Comparison of ENCODE assay signal across 16 cellular contexts in genomic region chr17:58387834-58388233, GRCh38. TPM values are rescaled to one million over a fixed set of nuclear protein-coding genes. Genes with fewer than 3 reads are reported as not detected.
DNase-seq lines count a peak whose midpoint lies in the region; ATAC-seq and TF ChIP-seq lines count a peak whose summit lies in the region.
"Had no signal": no experiment of that assay in that cellular context is flagged by ENCODE, and none has a peak within 500 bp of the region (broad histone marks: within the 10 kb centered on the region; RNA-seq: fewer than 3 reads in every experiment).

No MANE protein-coding gene starts in this region.

- H3K79me2 ChIP-seq in PC-3 (ENCODE audit: low read length): no peaks in the 10 kb centered on the region

- ATAC-seq in PC-3 (peak; percentile 85), left colon (peak; percentile 82), HG02642 (IDR thresholded peaks at IDR 0.05; ENCODE audit: poor library complexity, unreplicated experiment) (no peak)
- ATAC-seq: gastrocnemius medialis, Right ventricle myocardium inferior had no signal

- intact Hi-C loops in PC-3 (cut with micrococcal nuclease) (loop anchor here (1.0 kb wide), 1 partner anchor 36 kb away; the partner anchor contains the start of gene SUPT4H1), left colon (cut with DNase I, micrococcal nuclease) (no loop called here), testis (cut with DNase I; ENCODE audit: low total_unique reads) (no loop called here)

- H3K4me3 ChIP-seq in PC-3 (ENCODE audit: low read length) (peak overlapping the region; percentile 25; the same call in 1 of the 2 replicates), testis (no peak overlapping the region)
- H3K4me3 ChIP-seq: coronary artery, gastrocnemius medialis, lung, thoracic aorta had no signal

- POLR2A ChIA-PET in PC-3 (lab: Charles Lee; ENCODE audit: unreplicated experiment): no interaction called here

- WGBS in testis, 2 donors: 94 to 95% methylated on average over 1 of the region's 1 CpG

- CTCF ChIA-PET in PC-3 (lab: Charles Lee): interaction anchor here (0.7 kb wide), 1 partner anchor 30 kb away, joined by 6 read pairs; no protein-coding TSS in a partner anchor

- H3K36me3 ChIP-seq in PC-3 (ENCODE audit: low read depth, low read length) (no peaks in the 10 kb centered on the region), testis (ENCODE audit: low read depth, missing control alignments) (no peaks in the 10 kb centered on the region)
- H3K36me3 ChIP-seq: gastrocnemius medialis, thoracic aorta had no signal

- H3K27ac ChIP-seq in C4-2B (peak overlapping the region; percentile 87), PC-3 (ENCODE audit: low read length) (peak overlapping the region; percentile 82), testis (no peak overlapping the region)
- H3K27ac ChIP-seq: coronary artery, epithelial cell of prostate, gastrocnemius medialis, thoracic aorta had no signal

- H3K9me2 ChIP-seq in PC-3 (replicated peaks; ENCODE audit: low read length): no peaks in the 10 kb centered on the region

- H3K27me3 ChIP-seq in PC-3 (ENCODE audit: low read length) (no peaks in the 10 kb centered on the region), testis (no peaks in the 10 kb centered on the region)

- H3K9ac ChIP-seq in PC-3 (ENCODE audit: low read length): peak overlapping the region; percentile 20; the same call in 1 of the 2 replicates

- TF ChIP-seq CTCF in C4-2B (conservative IDR thresholded peaks at IDR 0.05) (no peak), PC-3 (conservative IDR thresholded peaks at IDR 0.05; ENCODE audit: low read depth, low read length) (no peak), testis (IDR thresholded peaks at IDR 0.05) (no peak)

- BruUV-seq in PC-3 (replicated peaks; lab: Mats Ljungman, UMichigan): no TSS peak

- H3K4me1 ChIP-seq in PC-3 (ENCODE audit: insufficient read depth, low read length) (peaks cover 44% of the 10 kb centered on the region), testis (peaks cover 8% of the 10 kb centered on the region)
- H3K4me1 ChIP-seq: gastrocnemius medialis had no signal

- DNase-seq in A172 (ENCODE audit: low spot score) (peak; percentile 8), PC-3 (peak; percentile 98), left colon (peak in 1 of 2 donors; percentile 71), NCI-H1417 treated with DMSO at 0.1 percent for 48 hours (lab: John Stamatoyannopoulos, UW) (no peak), testis (no peak)
- DNase-seq: activated CD4-positive, alpha-beta T cell treated with anti-CD3 and anti-CD28 coated beads for 4 hours; C1 segment of cervical spinal cord; gastrocnemius medialis; MV-4-11 had no signal

- peaks cover 4% of the 10 kb centered on the region for H3F3A ChIP-seq in PC-3 (ENCODE audit: low read length, unreplicated experiment)

- no peak overlapping the region for H2AFZ ChIP-seq in PC-3 (ENCODE audit: low read length)

- no peaks in the 10 kb centered on the region for H4K20me1 ChIP-seq in PC-3 (ENCODE audit: low read length)

- TF ChIP-seq POLR2A in testis (IDR thresholded peaks at IDR 0.05): no peak

- no peaks in the 10 kb centered on the region for H3K9me3 ChIP-seq in PC-3 (ENCODE audit: low read length)
- no peaks in the 10 kb centered on the region for H3K9me3 ChIP-seq in testis
- H3K9me3 ChIP-seq: gastrocnemius medialis, thoracic aorta had no signal

- H3K4me2 ChIP-seq in PC-3 (ENCODE audit: low read length): peak overlapping the region; percentile 71

RNA-seq across cellular contexts. Expression of gene RNF43, which starts 29.5 kb away (rescaled TPM):
- total RNA-seq in A172 (2014; rRNA removed; shearing (Covaris generic)): not detected in 2 replicates
- total RNA-seq in PC-3 (2014; rRNA removed) (3.8 and 8.5 TPM in 2 replicates), left colon (10 to 100 TPM; 37.3 to 50.5 TPM), testis (10 to 100 TPM; 15.6 to 22.7 TPM)
- 9.7 TPM for polyA plus RNA-seq in testis (ENCODE audit: insufficient read depth, low read depth, low replicate concordance)

RNA-seq across cellular contexts. Expression of gene SUPT4H1, which starts 35.8 kb away (rescaled TPM):
- total RNA-seq in A172 (2014; rRNA removed; shearing (Covaris generic)): 76.1 and 161 TPM in 2 replicates
- total RNA-seq in PC-3 (2014; rRNA removed): 100.0 and 116 TPM in 2 replicates
- total RNA-seq in left colon: 10 to 100 TPM; 58.1 to 63.0 TPM
- 10 to 100 TPM; 59.3 to 64.4 TPM for total RNA-seq in testis
- 98.5 TPM for polyA plus RNA-seq in testis (ENCODE audit: insufficient read depth, low read depth, low replicate concordance)

RNA-seq across cellular contexts. Expression of gene TSPOAP1, which starts 59.2 kb away (rescaled TPM):
- not detected in 2 replicates for total RNA-seq in A172 (2014; rRNA removed; shearing (Covaris generic))
- 4.3 and 8.3 TPM in 2 replicates for total RNA-seq in PC-3 (2014; rRNA removed)
- total RNA-seq in left colon: 1 to 10 TPM; 6.1 to 7.9 TPM
- total RNA-seq in testis: 10 to 100 TPM in 1 of 2 donors, 1 to 10 TPM in 1; 7.2 to 13.0 TPM
- 8.2 TPM for polyA plus RNA-seq in testis (ENCODE audit: insufficient read depth, low read depth, low replicate concordance)

Comparison
In these comparisons a context has a peak if more than half of its experiments do, and no peak if none do; other contexts are left out.
1. DNase-seq: peak in A172 (single experiment) and PC-3 (single experiment); none in NCI-H1417 treated with DMSO at 0.1 percent for 48 hours (single experiment) and testis (single experiment).
2. H3K27ac ChIP-seq: peak in C4-2B (single experiment) and PC-3 (single experiment); none in testis (0 of 2).